In genomic region chr20:11753155-11753554, GRCh38 we compare ENCODE assay signal across 28 cellular contexts.
"Had no signal": no experiment of that assay in that cellular context is flagged by ENCODE, and none has a peak within 500 bp of the region (broad histone marks: within the 10 kb centered on the region; RNA-seq: fewer than 3 reads in every experiment).

No MANE protein-coding gene starts in this region.

- H3K27ac Mint-ChIP-seq: activated CD4-positive, alpha-beta memory T cell treated with anti-CD3 and anti-CD28 coated beads, Interleukin-2, amount 10 ng/mL, durations not matched to agents 7 days and 5 days; activated CD4-positive, alpha-beta T cell treated with anti-CD3 and anti-CD28 coated beads, Interleukin-2, amount 10 ng/mL, durations not matched to agents 7 days and 5 days; activated naive CD4-positive, alpha-beta T cell treated with anti-CD3 and anti-CD28 coated beads, Interleukin-2, amount 10 ng/mL, durations not matched to agents 7 days and 5 days; activated naive CD4-positive, alpha-beta T cell treated with anti-CD3 and anti-CD28 coated beads, Interleukin-2, amount 50 U/mL, for 72 hours; activated naive CD8-positive, alpha-beta T cell treated with anti-CD3 and anti-CD28 coated beads, Interleukin-2, amount 10 ng/mL, durations not matched to agents 7 days and 5 days; activated T-cell treated with anti-CD3 and anti-CD28 coated beads, Interleukin-2, amount 50 U/mL, for 24 hours; activated T-cell treated with anti-CD3 and anti-CD28 coated beads, Interleukin-2, amount 50 U/mL, for 72 hours; brain; dendritic cell treated with granulocyte-macrophage colony-stimulating factor and Interleukin-4, amounts not matched to agents 40 ng/mL and 50 ng/mL, for 4 days; endodermal cell; WTC11 had no signal

- H3K4me3 Mint-ChIP-seq: activated CD4-positive, alpha-beta memory T cell treated with anti-CD3 and anti-CD28 coated beads, Interleukin-2, amount 10 ng/mL, durations not matched to agents 7 days and 5 days; activated CD4-positive, alpha-beta T cell treated with anti-CD3 and anti-CD28 coated beads, Interleukin-2, amount 10 ng/mL, durations not matched to agents 7 days and 5 days; activated naive CD4-positive, alpha-beta T cell treated with anti-CD3 and anti-CD28 coated beads, Interleukin-2, amount 10 ng/mL, durations not matched to agents 7 days and 5 days; activated naive CD8-positive, alpha-beta T cell treated with anti-CD3 and anti-CD28 coated beads, Interleukin-2, amount 10 ng/mL, durations not matched to agents 7 days and 5 days; activated T-cell treated with anti-CD3 and anti-CD28 coated beads, Interleukin-2, amount 50 U/mL, for 24 hours; activated T-cell treated with anti-CD3 and anti-CD28 coated beads, Interleukin-2, amount 50 U/mL, for 72 hours; brain; central memory CD8-positive, alpha-beta T cell; dendritic cell treated with granulocyte-macrophage colony-stimulating factor and Interleukin-4, amounts not matched to agents 40 ng/mL and 50 ng/mL, for 4 days; endodermal cell; WTC11 had no signal

- H3K9me3 Mint-ChIP-seq: activated naive CD8-positive, alpha-beta T cell treated with anti-CD3 and anti-CD28 coated beads, Interleukin-2, amount 10 ng/mL, durations not matched to agents 7 days and 5 days; dendritic cell treated with granulocyte-macrophage colony-stimulating factor and Interleukin-4, amounts not matched to agents 40 ng/mL and 50 ng/mL, for 4 days; endodermal cell had no signal

- H3K36me3 ChIP-seq: ascending aorta, breast epithelium, esophagus squamous epithelium had no signal

- H3K9me3 ChIP-seq: ascending aorta, breast epithelium, esophagus squamous epithelium had no signal

- ATAC-seq: activated naive CD4-positive, alpha-beta T cell treated with anti-CD3 and anti-CD28 coated beads, Interleukin-2, amount 50 U/mL, for 72 hours; activated T-cell treated with anti-CD3 and anti-CD28 coated beads, Interleukin-2, amount 50 U/mL, for 72 hours; WTC11 had no signal

- H3K27me3 ChIP-seq: ascending aorta, breast epithelium, dorsolateral prefrontal cortex, esophagus squamous epithelium had no signal

- H3K4me1 Mint-ChIP-seq: activated CD4-positive, alpha-beta memory T cell treated with anti-CD3 and anti-CD28 coated beads, Interleukin-2, amount 10 ng/mL, durations not matched to agents 7 days and 5 days; activated CD4-positive, alpha-beta T cell treated with anti-CD3 and anti-CD28 coated beads, Interleukin-2, amount 10 ng/mL, durations not matched to agents 7 days and 5 days; activated naive CD4-positive, alpha-beta T cell treated with anti-CD3 and anti-CD28 coated beads, Interleukin-2, amount 10 ng/mL, durations not matched to agents 7 days and 5 days; activated naive CD8-positive, alpha-beta T cell treated with anti-CD3 and anti-CD28 coated beads, Interleukin-2, amount 10 ng/mL, durations not matched to agents 7 days and 5 days; central memory CD8-positive, alpha-beta T cell; endodermal cell had no signal

- H3K36me3 Mint-ChIP-seq: activated naive CD4-positive, alpha-beta T cell treated with anti-CD3 and anti-CD28 coated beads, Interleukin-2, amount 10 ng/mL, durations not matched to agents 7 days and 5 days; activated naive CD4-positive, alpha-beta T cell treated with anti-CD3 and anti-CD28 coated beads, Interleukin-2, amount 50 U/mL, for 72 hours; activated naive CD8-positive, alpha-beta T cell treated with anti-CD3 and anti-CD28 coated beads, Interleukin-2, amount 10 ng/mL, durations not matched to agents 7 days and 5 days; brain; WTC11 had no signal

- H3K4me3 ChIP-seq: ascending aorta, breast epithelium, coronary artery, dorsolateral prefrontal cortex, esophagus squamous epithelium had no signal

- DNase-seq: activated CD4-positive, alpha-beta memory T cell treated with anti-CD3 and anti-CD28 coated beads, Interleukin-2, amount 10 ng/mL, durations not matched to agents 7 days and 5 days; activated CD4-positive, alpha-beta T cell treated with anti-CD3 and anti-CD28 coated beads for 1 hour; activated CD4-positive, alpha-beta T cell treated with anti-CD3 and anti-CD28 coated beads for 4 hours; activated CD4-positive, alpha-beta T cell treated with anti-CD3 and anti-CD28 coated beads, Interleukin-2, amount 10 ng/mL, durations not matched to agents 7 days and 5 days; activated CD4-positive, alpha-beta T cell treated with anti-CD3 and anti-CD28 coated beads, Interleukin-2, amount 50 U/mL, for 4 hours; activated CD8-positive, alpha-beta memory T cell treated with anti-CD3 and anti-CD28 coated beads, Interleukin-2, amount 50 U/mL, for 48 hours; activated gamma-delta T cell; activated naive CD4-positive, alpha-beta T cell; activated naive CD4-positive, alpha-beta T cell treated with anti-CD3 and anti-CD28 coated beads, Interleukin-2, amount 10 ng/mL, durations not matched to agents 7 days and 5 days; activated naive CD8-positive, alpha-beta T cell treated with anti-CD3 and anti-CD28 coated beads, Interleukin-2, amount 10 ng/mL, durations not matched to agents 7 days and 5 days; activated T-cell treated with anti-CD3 and anti-CD28 coated beads for 4 hours; activated T-cell treated with anti-CD3 and anti-CD28 coated beads, Interleukin-2, amount 50 U/mL, for 24 hours; activated T-cell treated with anti-CD3 and anti-CD28 coated beads, Interleukin-2, amount 50 U/mL, for 72 hours; dorsolateral prefrontal cortex; effector memory CD4-positive, alpha-beta T cell; endodermal cell; esophagus squamous epithelium; head of caudate nucleus; T-helper 2 cell had no signal

- H3K4me1 ChIP-seq: ascending aorta, breast epithelium, esophagus squamous epithelium had no signal

- H3K27me3 Mint-ChIP-seq: activated CD4-positive, alpha-beta memory T cell treated with anti-CD3 and anti-CD28 coated beads, Interleukin-2, amount 10 ng/mL, durations not matched to agents 7 days and 5 days; activated CD4-positive, alpha-beta T cell treated with anti-CD3 and anti-CD28 coated beads, Interleukin-2, amount 10 ng/mL, durations not matched to agents 7 days and 5 days; activated naive CD4-positive, alpha-beta T cell treated with anti-CD3 and anti-CD28 coated beads, Interleukin-2, amount 10 ng/mL, durations not matched to agents 7 days and 5 days; activated naive CD8-positive, alpha-beta T cell treated with anti-CD3 and anti-CD28 coated beads, Interleukin-2, amount 10 ng/mL, durations not matched to agents 7 days and 5 days; activated T-cell treated with anti-CD3 and anti-CD28 coated beads, Interleukin-2, amount 50 U/mL, for 24 hours; brain; central memory CD8-positive, alpha-beta T cell; dendritic cell treated with granulocyte-macrophage colony-stimulating factor and Interleukin-4, amounts not matched to agents 40 ng/mL and 50 ng/mL, for 4 days had no signal

- H3K27ac ChIP-seq: ascending aorta, breast epithelium, coronary artery, dorsolateral prefrontal cortex, esophagus squamous epithelium, VCaP had no signal
